Comparison of ENCODE assay signal across 8 cellular contexts in genomic region chr15:50315814-50316630, GRCh38. TPM values are rescaled to one million over a fixed set of nuclear protein-coding genes. Genes with fewer than 3 reads are reported as not detected.
DNase-seq lines count a peak whose midpoint lies in the region; ATAC-seq, FAIRE-seq and TF ChIP-seq lines count a peak whose summit lies in the region.

No MANE protein-coding gene starts in this region.

- no peaks in the 10 kb centered on the region for H3K27me3 ChIP-seq in GM12878 (replicated peaks in 1 of 2; ENCODE audit: control insufficient read depth in 2 of 2, insufficient read depth in 2 of 2, low read length in 1 of 2)
- H3K27me3 ChIP-seq in WERI-Rb-1 (ENCODE audit: insufficient read depth, low read depth, severe bottlenecking) = no peaks in the 10 kb centered on the region

- no peak overlapping the region for H2AFZ ChIP-seq in GM12878 (ENCODE audit: control insufficient read depth, low read depth, low read length)

- intact Hi-C loops in GM12878 (cut with micrococcal nuclease; ENCODE audit: unreplicated experiment) = loop anchor here (2.0 to 10.0 kb wide), 3 partner anchors 131 to 311 kb away; partner anchors contain the start of gene SLC27A2

- H3K36me3 ChIP-seq in GM12878 (ENCODE audit: control insufficient read depth in 2 of 2, insufficient read depth in 2 of 2, low read length in 1 of 2) (no peaks in the 10 kb centered on the region), WERI-Rb-1 (no peaks in the 10 kb centered on the region)

- H3K9ac ChIP-seq in GM12878 (ENCODE audit: control insufficient read depth, insufficient read depth, low read length) = no peak overlapping the region

- H3K4me1 ChIP-seq in GM12878 (ENCODE audit: control insufficient read depth, insufficient read depth, low read length) = peaks cover 4% of the 10 kb centered on the region; the same call in 1 of the 2 replicates

- ATAC-seq in GM12878 (peak; percentile 77), left lobe of liver (peak; percentile 84), GM19452 (IDR thresholded peaks at IDR 0.05; ENCODE audit: unreplicated experiment) (no peak), HG02642 (IDR thresholded peaks at IDR 0.05; ENCODE audit: poor library complexity, unreplicated experiment) (no peak)

- no peaks in the 10 kb centered on the region for H4K20me1 ChIP-seq in GM12878 (ENCODE audit: control insufficient read depth, insufficient read depth)

- peaks cover 3% of the 10 kb centered on the region; the same call in 1 of the 2 replicates for H3K79me2 ChIP-seq in GM12878 (ENCODE audit: control insufficient read depth, insufficient read depth, low read length)

- FAIRE-seq in GM18507 (lab: Jason Lieb, UNC) = peak; percentile 69
- peak; percentile 84 for FAIRE-seq in GM12878 (lab: Jason Lieb, UNC)

- RAD21 ChIA-PET in GM12878 (lab: Charles Lee; ENCODE audit: unreplicated experiment) = interaction anchor here (0.6 to 2.3 kb wide), 30 partner anchors 12 to 1081 kb away, joined by 3 to 21 read pairs (median 4); partner anchors contain the start of genes FGF7, SLC27A2 and USP8

- in situ Hi-C loops in GM12878 (cut with MboI) = no loop called here

- CTCF ChIA-PET in GM12878 (lab: Yijun Ruan, JAX) = interaction anchor here (0.6 to 3.6 kb wide), 60 partner anchors 9 to 1461 kb away, joined by 3 to 44 read pairs (median 4); partner anchors contain the start of genes ATP8B4, SLC27A2 and USP8

- H3K9me3 ChIP-seq in GM12878 (replicated peaks; ENCODE audit: control insufficient read depth, insufficient read depth, low read length) = no peaks in the 10 kb centered on the region
- no peaks in the 10 kb centered on the region for H3K9me3 ChIP-seq in WERI-Rb-1 (ENCODE audit: severe bottlenecking)

- TF ChIP-seq CTCF in GM12878 (IDR thresholded peaks at IDR 0.05 in 2 of 3, conservative IDR thresholded peaks at IDR 0.05 in 1 of 3; ENCODE audit: control insufficient read depth in 2 of 3, extremely low read depth in 1 of 3, insufficient read depth in 1 of 3, low read depth in 3 of 3, low read length in 3 of 3) = peak; percentile 46 to 69 (median 66); a peak in 5 of 6 replicates
- no peak for TF ChIP-seq CTCF in WERI-Rb-1 (IDR thresholded peaks at IDR 0.05; ENCODE audit: low read depth, low read length)

- no peak overlapping the region for H3K27ac ChIP-seq in GM12878 (ENCODE audit: control insufficient read depth, insufficient read depth)
- H3K27ac ChIP-seq in WERI-Rb-1 = no peak overlapping the region

- DNase-seq in AG20443 (ENCODE audit: low spot score) (peak; percentile 25), GM18507 (ENCODE audit: extremely low spot score, insufficient read length, low read depth) (no peak), NCI-H345 (lab: John Stamatoyannopoulos, UW) (peak; percentile 12), GM12878 (ENCODE audit: low read depth, low spot score) (no peak), left lobe of liver (ENCODE audit: low spot score) (no peak), WERI-Rb-1 (no peak)

- WGBS in GM12878 (ENCODE audit: insufficient coverage, insufficient replicate concordance, low lambda C conversion rate, missing lambda C conversion rate) = 24% methylated on average over 4 of the region's 4 CpGs

- TF ChIP-seq POLR2A in GM12878 (IDR thresholded peaks at IDR 0.05; ENCODE audit: low read depth, low read length) = no peak

- H3K4me2 ChIP-seq in GM12878 (ENCODE audit: control insufficient read depth, insufficient read depth) = no peak overlapping the region

- BruUV-seq in GM12878 (replicated peaks; lab: Mats Ljungman, UMichigan) = no TSS peak

- H3K4me3 ChIP-seq in GM12878 = no peak overlapping the region
- no peak overlapping the region for H3K4me3 ChIP-seq in WERI-Rb-1 (ENCODE audit: low read depth, low read length)

- TF ChIP-seq EP300 in GM12878 (IDR thresholded peaks at IDR 0.05; ENCODE audit: borderline replicate concordance in 1 of 2, control insufficient read depth in 1 of 2, low read depth in 2 of 2, low read length in 2 of 2) = no peak

- POLR2A ChIA-PET in GM12878 (lab: Charles Lee) = interaction anchor here (0.5 kb wide), 1 partner anchor 8 kb away, joined by 4 read pairs; no protein-coding TSS in a partner anchor

- SMC1A ChIA-PET in GM12878 (lab: Charles Lee; ENCODE audit: uncharacterized antibody, unreplicated experiment) = interaction anchor here (0.7 to 2.0 kb wide), 23 partner anchors 10 to 1071 kb away, joined by 3 to 18 read pairs (median 4); no protein-coding TSS in a partner anchor

- peak; percentile 68 for TF ChIP-seq RAD21 in GM12878 (IDR thresholded peaks at IDR 0.05; ENCODE audit: insufficient read depth, low read depth, low read length)

TF ChIP-seq in GM12878, 131 proteins besides CTCF, POLR2A, EP300 and RAD21:
- peak; percentile 52; the same call in 1 of the 2 replicates for TF ChIP-seq SMC3 (IDR thresholded peaks at IDR 0.05; ENCODE audit: borderline replicate concordance, low read length)
- TF ChIP-seq IRF4 (IDR thresholded peaks at IDR 0.05; ENCODE audit: low read depth, low read length) = no peak
TF ChIP-seq in GM12878: peak in this region for 1.

RNA-seq across cellular contexts. Expression of gene GABPB1, which starts 39.0 kb away (rescaled TPM):
- 64.7 and 67.7 TPM in 2 replicates for total RNA-seq in GM12878 (2013; cell fraction: nucleolus; rRNA removed)
- total RNA-seq in GM12878 (2014; rRNA removed) (44.2 and 49.8 TPM in 2 replicates), GM12878 (2014; rRNA removed; fragmentation: Illumina TruSeq; extraction: Trizol) (40.2 and 42.3 TPM in 2 replicates), GM12878 (2021) (32.4 and 35.9 TPM in 2 replicates), left lobe of liver (6.0 TPM)
- 14.6 TPM for polyA plus RNA-seq in GM12878 (2011; ENCODE audit: low read depth)
- polyA plus RNA-seq in GM12878 (2011; rRNA removed) (48.2 and 56.6 TPM in 2 replicates), GM12878 (2014; fragmentation: Illumina TruSeq; extraction: Trizol) (37.3 and 45.5 TPM in 2 replicates), GM12878 (2014; fragmentation: Nextera tagmentation; extraction: Ambion mirVana) (10 to 100 TPM; 13.9 to 18.2 TPM), GM12878 (2014; rRNA removed) (37.9 and 38.9 TPM in 2 replicates), GM12878 (2016; fragmentation: Nextera tagmentation; extraction: Ambion mirVana) (10 to 100 TPM; 40.8 to 41.6 TPM)
- 38.6 and 42.3 TPM in 2 replicates for polyA plus RNA-seq in GM12878 (2011; cell fraction: cytosol; rRNA removed)
- 32.4 and 37.6 TPM in 2 replicates for polyA plus RNA-seq in GM12878 (2011; cell fraction: nucleus; rRNA removed)
- polyA plus RNA-seq in GM12878 (2012) = 16.2 and 19.1 TPM in 2 replicates
- 43.0 and 70.3 TPM in 2 replicates for polyA minus RNA-seq in GM12878 (2011; rRNA and poly(A)+ RNA removed)
- polyA minus RNA-seq in GM12878 (2011; cell fraction: cytosol; rRNA and poly(A)+ RNA removed) = 17.0 and 22.8 TPM in 2 replicates
- 17.2 and 20.6 TPM in 2 replicates for polyA minus RNA-seq in GM12878 (2011; cell fraction: nucleus; rRNA and poly(A)+ RNA removed)

RNA-seq across cellular contexts. Expression of gene HDC, which starts 50.5 kb away (rescaled TPM):
- not detected in 2 replicates for total RNA-seq in GM12878 (2013; cell fraction: nucleolus; rRNA removed)
- total RNA-seq in GM12878 (2014; rRNA removed) (not detected in 2 replicates), GM12878 (2014; rRNA removed; fragmentation: Illumina TruSeq; extraction: Trizol) (not detected in 2 replicates), GM12878 (2021) (not detected in 2 replicates), left lobe of liver (0.23 TPM)
- not detected for polyA plus RNA-seq in GM12878 (2011; ENCODE audit: low read depth)
- polyA plus RNA-seq in GM12878 (2011; rRNA removed) (not detected in 2 replicates), GM12878 (2014; fragmentation: Illumina TruSeq; extraction: Trizol) (not detected in 2 replicates), GM12878 (2014; fragmentation: Nextera tagmentation; extraction: Ambion mirVana) (not detected), GM12878 (2014; rRNA removed) (not detected in 2 replicates), GM12878 (2016; fragmentation: Nextera tagmentation; extraction: Ambion mirVana) (not detected)
- polyA plus RNA-seq in GM12878 (2011; cell fraction: cytosol; rRNA removed) = not detected in 2 replicates
- not detected in 2 replicates for polyA plus RNA-seq in GM12878 (2011; cell fraction: nucleus; rRNA removed)
- polyA plus RNA-seq in GM12878 (2012) = not detected in 2 replicates
- not detected in 2 replicates for polyA minus RNA-seq in GM12878 (2011; rRNA and poly(A)+ RNA removed)
- not detected in 2 replicates for polyA minus RNA-seq in GM12878 (2011; cell fraction: cytosol; rRNA and poly(A)+ RNA removed)
- not detected in 2 replicates for polyA minus RNA-seq in GM12878 (2011; cell fraction: nucleus; rRNA and poly(A)+ RNA removed)

Comparison
In these comparisons a context has a peak if more than half of its experiments do, and no peak if none do; other contexts are left out.
1. DNase-seq: peak in AG20443 (single experiment) and NCI-H345 (single experiment); none in GM18507 (single experiment), GM12878 (single experiment), left lobe of liver (single experiment) and WERI-Rb-1 (single experiment).
2. ATAC-seq: peak in GM12878 (single experiment) and left lobe of liver (single experiment); none in GM19452 (single experiment) and HG02642 (single experiment).